In genomic region chr1:24954631-24955030, GRCh38 we compare ENCODE assay signal across 16 cellular contexts. TPM values are rescaled to one million over a fixed set of nuclear protein-coding genes. Genes with fewer than 3 reads are reported as not detected.
DNase-seq lines count a peak whose midpoint lies in the region; ATAC-seq, FAIRE-seq and TF ChIP-seq lines count a peak whose summit lies in the region.
"Had no signal": no experiment of that assay in that cellular context is flagged by ENCODE, and none has a peak within 500 bp of the region (broad histone marks: within the 10 kb centered on the region; RNA-seq: fewer than 3 reads in every experiment).

No MANE protein-coding gene starts in this region.

- no peak overlapping the region for H2AFZ ChIP-seq in OCI-LY7 (ENCODE audit: low read length)
- H2AFZ ChIP-seq in GM12878 (ENCODE audit: control insufficient read depth, low read depth, low read length): no peak overlapping the region

- no peak; the same call in 1 of the 2 replicates for TF ChIP-seq POLR2A in GM12878 (IDR thresholded peaks at IDR 0.05; ENCODE audit: low read depth, low read length)

- H3K9me3 ChIP-seq in OCI-LY7 (ENCODE audit: low read length) (no peaks in the 10 kb centered on the region), GM12878 (replicated peaks; ENCODE audit: control insufficient read depth, insufficient read depth, low read length) (no peaks in the 10 kb centered on the region)
- H3K9me3 ChIP-seq: A549, left lung, SJCRH30 had no signal

- no peaks in the 10 kb centered on the region for H3K27me3 ChIP-seq in GM12878 (replicated peaks in 1 of 2; ENCODE audit: control insufficient read depth in 2 of 2, insufficient read depth in 2 of 2, low read length in 1 of 2)

- H3K4me3 ChIP-seq in OCI-LY7 (ENCODE audit: low read depth, low read length, poor library complexity, severe bottlenecking): no peak overlapping the region
- H3K4me3 ChIP-seq in GM12878: peak overlapping the region; percentile 42
- H3K4me3 ChIP-seq: A549, left lung, SJCRH30 had no signal

- DNase-seq in activated CD4-positive, alpha-beta T cell treated with anti-CD3 and anti-CD28 coated beads for 36 hours: peak; percentile 48
- no peak for DNase-seq in activated CD4-positive, alpha-beta T cell treated with anti-CD3 and anti-CD28 coated beads for 4 hours
- DNase-seq in OCI-LY7 (ENCODE audit: low spot score) (no peak), GM12878 (ENCODE audit: low read depth, low spot score) (no peak), caudate nucleus (lab: John Stamatoyannopoulos, UW) (no peak)
- DNase-seq in stimulated activated effector memory CD8-positive, alpha-beta T cell treated with anti-CD3 and anti-CD28 coated beads, Interleukin-12 subunit alpha, Interleukin-12 subunit beta, amount 100 ng/mL, for 72 hours (ENCODE audit: low spot score in 2 of 2): no peak
- DNase-seq: hypothalamus, left lung, NCI-H1092, NCI-H2171, SJCRH30 had no signal

- H3K27ac ChIP-seq in OCI-LY7 (ENCODE audit: low read depth, low read length, poor library complexity, severe bottlenecking) (peak overlapping the region; percentile 33), GM12878 (ENCODE audit: control insufficient read depth, insufficient read depth) (peak overlapping the region; percentile 76), caudate nucleus (ENCODE audit: low read depth, low read length) (no peak overlapping the region)
- H3K27ac ChIP-seq: A549, left lung, SJCRH30 had no signal

- peak overlapping the region; percentile 60 for H3K9ac ChIP-seq in GM12878 (ENCODE audit: control insufficient read depth, insufficient read depth, low read length)

- no peaks in the 10 kb centered on the region for H3K9me3 Mint-ChIP-seq in activated CD4-positive, alpha-beta T cell treated with anti-CD3 and anti-CD28 coated beads for 36 hours (ENCODE audit: low read depth)
- no peaks in the 10 kb centered on the region for H3K9me3 Mint-ChIP-seq in stimulated activated effector memory CD8-positive, alpha-beta T cell treated with anti-CD3 and anti-CD28 coated beads, Interleukin-12 subunit alpha, Interleukin-12 subunit beta, amount 100 ng/mL, for 72 hours

- H3K79me2 ChIP-seq in OCI-LY7 (ENCODE audit: insufficient read depth, low read depth, low read length) (no peaks in the 10 kb centered on the region), GM12878 (ENCODE audit: control insufficient read depth, insufficient read depth, low read length) (peaks cover 99% of the 10 kb centered on the region)

- H3K4me1 ChIP-seq in OCI-LY7 (ENCODE audit: insufficient read depth, low read length, poor library complexity, severe bottlenecking) (peaks cover 45% of the 10 kb centered on the region), GM12878 (ENCODE audit: control insufficient read depth, insufficient read depth, low read length) (peaks cover 93% of the 10 kb centered on the region)
- H3K4me1 ChIP-seq: A549, SJCRH30 had no signal

- H4K20me1 ChIP-seq in OCI-LY7 (ENCODE audit: insufficient read depth, low read length) (peaks cover 6% of the 10 kb centered on the region), GM12878 (ENCODE audit: control insufficient read depth, insufficient read depth) (no peaks in the 10 kb centered on the region; the same call in 1 of the 2 replicates)

- no peaks in the 10 kb centered on the region for H3K27me3 Mint-ChIP-seq in activated CD4-positive, alpha-beta T cell treated with anti-CD3 and anti-CD28 coated beads for 36 hours

- TF ChIP-seq CTCF in OCI-LY7 (conservative IDR thresholded peaks at IDR 0.05; ENCODE audit: low read length): no peak
- TF ChIP-seq CTCF in GM12878 (IDR thresholded peaks at IDR 0.05 in 2 of 3, conservative IDR thresholded peaks at IDR 0.05 in 1 of 3; ENCODE audit: control insufficient read depth in 2 of 3, extremely low read depth in 1 of 3, insufficient read depth in 1 of 3, low read depth in 3 of 3, low read length in 3 of 3): no peak

- H3K4me1 Mint-ChIP-seq in activated CD4-positive, alpha-beta T cell treated with anti-CD3 and anti-CD28 coated beads for 36 hours: peaks cover 92% of the 10 kb centered on the region
- peaks cover 92% of the 10 kb centered on the region for H3K4me1 Mint-ChIP-seq in stimulated activated effector memory CD8-positive, alpha-beta T cell treated with anti-CD3 and anti-CD28 coated beads, Interleukin-12 subunit alpha, Interleukin-12 subunit beta, amount 100 ng/mL, for 72 hours

- no peak for TF ChIP-seq RAD21 in GM12878 (IDR thresholded peaks at IDR 0.05; ENCODE audit: insufficient read depth, low read depth, low read length)

- intact Hi-C loops in activated CD4-positive, alpha-beta T cell treated with anti-CD3 and anti-CD28 coated beads for 36 hours (cut with DNase I, micrococcal nuclease): loop anchor here (1.0 to 10.0 kb wide), 11 partner anchors 11 to 250 kb away; partner anchors contain the start of genes CLIC4 (in 1 of the 2) and RUNX3 (in 1 of the 2)
- intact Hi-C loops in OCI-LY7 (cut with micrococcal nuclease; ENCODE audit: unreplicated experiment): no loop called here
- intact Hi-C loops in GM12878 (cut with micrococcal nuclease; ENCODE audit: unreplicated experiment): loop anchor here (5.0 kb wide), 2 partner anchors 148 to 253 kb away; no protein-coding TSS in a partner anchor

- CTCF ChIA-PET in activated CD4-positive, alpha-beta T cell treated with anti-CD3 and anti-CD28 coated beads for 36 hours (lab: Charles Lee): interaction anchor here (1.0 to 3.7 kb wide), 4 partner anchors 22 to 83 kb away, joined by 4 to 17 read pairs (median 8); no protein-coding TSS in a partner anchor
- CTCF ChIA-PET in OCI-LY7 (lab: Charles Lee; ENCODE audit: unreplicated experiment) (interaction anchor here (1.1 kb wide), 1 partner anchor 24 kb away, joined by 4 read pairs; the partner anchor contains the start of gene RUNX3), GM12878 (lab: Yijun Ruan, JAX) (interaction anchor here (1.0 to 18.6 kb wide), 5 partner anchors 26 to 147 kb away, joined by 3 to 396 read pairs (median 5); partner anchors contain the start of gene RUNX3)

- H3K4me2 ChIP-seq in OCI-LY7 (ENCODE audit: low read length) (peak overlapping the region; percentile 52), GM12878 (ENCODE audit: control insufficient read depth, insufficient read depth) (peak overlapping the region; percentile 95)
- H3K4me2 ChIP-seq: A549 had no signal

- no peak for FAIRE-seq in GM12878 (lab: Jason Lieb, UNC)
- FAIRE-seq: A549, G401.6 had no signal

- POLR2A ChIA-PET in activated CD4-positive, alpha-beta T cell treated with anti-CD3 and anti-CD28 coated beads for 36 hours (lab: Charles Lee): no interaction called here
- POLR2A ChIA-PET in OCI-LY7 (lab: Charles Lee): interaction anchor here (0.5 to 1.0 kb wide), 3 partner anchors 64 to 390 kb away, joined by 3 read pairs; no protein-coding TSS in a partner anchor
- POLR2A ChIA-PET in GM12878 (lab: Charles Lee): interaction anchor here (0.5 to 4.3 kb wide), 9 partner anchors 9 to 79 kb away, joined by 3 to 35 read pairs (median 5); partner anchors contain the start of gene RUNX3

- 21% methylated on average over 11 of the region's 11 CpGs for WGBS in GM12878 (ENCODE audit: insufficient coverage, insufficient replicate concordance, low lambda C conversion rate, missing lambda C conversion rate)

- H3K4me3 Mint-ChIP-seq in activated CD4-positive, alpha-beta T cell treated with anti-CD3 and anti-CD28 coated beads for 36 hours: peak overlapping the region; percentile 94
- peak overlapping the region; percentile 73 for H3K4me3 Mint-ChIP-seq in stimulated activated effector memory CD8-positive, alpha-beta T cell treated with anti-CD3 and anti-CD28 coated beads, Interleukin-12 subunit alpha, Interleukin-12 subunit beta, amount 100 ng/mL, for 72 hours

- H3K9me2 ChIP-seq in OCI-LY7 (ENCODE audit: insufficient read depth, low read length): no peaks in the 10 kb centered on the region

- peaks cover 82% of the 10 kb centered on the region for H3K36me3 Mint-ChIP-seq in activated CD4-positive, alpha-beta T cell treated with anti-CD3 and anti-CD28 coated beads for 36 hours (ENCODE audit: low read depth)
- H3K36me3 Mint-ChIP-seq in stimulated activated effector memory CD8-positive, alpha-beta T cell treated with anti-CD3 and anti-CD28 coated beads, Interleukin-12 subunit alpha, Interleukin-12 subunit beta, amount 100 ng/mL, for 72 hours: peaks cover 100% of the 10 kb centered on the region

- peak; percentile 3 for ATAC-seq in activated CD4-positive, alpha-beta T cell treated with anti-CD3 and anti-CD28 coated beads for 36 hours
- ATAC-seq in GM12878 (no peak), HG03565 (IDR thresholded peaks at IDR 0.05; ENCODE audit: unreplicated experiment) (no peak), GM18861 (IDR thresholded peaks at IDR 0.05; ENCODE audit: unreplicated experiment) (no peak)
- peak; percentile 35 for ATAC-seq in stimulated activated effector memory CD8-positive, alpha-beta T cell treated with anti-CD3 and anti-CD28 coated beads, Interleukin-12 subunit alpha, Interleukin-12 subunit beta, amount 100 ng/mL, for 72 hours
- ATAC-seq: A549, left lung had no signal

- SMC1A ChIA-PET in GM12878 (lab: Charles Lee; ENCODE audit: uncharacterized antibody, unreplicated experiment): interaction anchor here (1.1 to 18.5 kb wide), 5 partner anchors 8 to 251 kb away, joined by 4 to 391 read pairs (median 33); partner anchors contain the start of gene RUNX3

- H3K36me3 ChIP-seq in OCI-LY7 (ENCODE audit: insufficient read depth, low read length) (peaks cover 7% of the 10 kb centered on the region; the same call in 1 of the 2 replicates), GM12878 (ENCODE audit: control insufficient read depth in 2 of 2, insufficient read depth in 2 of 2, low read length in 1 of 2) (peaks cover 31 to 33% of the 10 kb centered on the region in 2 experiments)
- H3K36me3 ChIP-seq: left lung, SJCRH30 had no signal

- RAD21 ChIA-PET in GM12878 (lab: Charles Lee; ENCODE audit: unreplicated experiment): interaction anchor here (1.0 to 6.4 kb wide), 8 partner anchors 9 to 106 kb away, joined by 4 to 68 read pairs (median 10); partner anchors contain the start of gene RUNX3

- in situ Hi-C loops in GM12878 (cut with MboI): no loop called here

- peak overlapping the region; percentile 99 for H3K27ac Mint-ChIP-seq in activated CD4-positive, alpha-beta T cell treated with anti-CD3 and anti-CD28 coated beads for 36 hours
- peak overlapping the region; percentile 91 for H3K27ac Mint-ChIP-seq in stimulated activated effector memory CD8-positive, alpha-beta T cell treated with anti-CD3 and anti-CD28 coated beads, Interleukin-12 subunit alpha, Interleukin-12 subunit beta, amount 100 ng/mL, for 72 hours

- BruUV-seq in OCI-LY7 (replicated peaks; lab: Mats Ljungman, UMichigan) (no TSS peak), GM12878 (replicated peaks; lab: Mats Ljungman, UMichigan) (TSS peak; percentile 1)

- no peak for TF ChIP-seq EP300 in GM12878 (IDR thresholded peaks at IDR 0.05; ENCODE audit: borderline replicate concordance in 1 of 2, control insufficient read depth in 1 of 2, low read depth in 2 of 2, low read length in 2 of 2)

RNA-seq across cellular contexts. Expression of gene RUNX3, which starts 24.6 kb away (rescaled TPM):
- 100 to 1,000 TPM; 156 to 167 TPM for total RNA-seq in activated CD4-positive, alpha-beta T cell treated with anti-CD3 and anti-CD28 coated beads for 36 hours
- 9.5 and 12.2 TPM in 2 replicates for total RNA-seq in OCI-LY7 (2014; rRNA removed; shearing (Covaris generic))
- 39.5 and 41.1 TPM in 2 replicates for total RNA-seq in OCI-LY7 (2022)
- 101 and 106 TPM in 2 replicates for total RNA-seq in GM12878 (2013; cell fraction: nucleolus; rRNA removed)
- total RNA-seq in GM12878 (2014; rRNA removed): 25.8 and 33.5 TPM in 2 replicates
- 18.4 and 19.0 TPM in 2 replicates for total RNA-seq in GM12878 (2014; rRNA removed; fragmentation: Illumina TruSeq; extraction: Trizol)
- total RNA-seq in GM12878 (2021): 148 and 151 TPM in 2 replicates
- polyA plus RNA-seq in GM12878 (2011; ENCODE audit: low read depth): 44.1 TPM
- 15.0 and 25.8 TPM in 2 replicates for polyA plus RNA-seq in GM12878 (2011; rRNA removed)
- polyA plus RNA-seq in GM12878 (2011; cell fraction: cytosol; rRNA removed): 45.6 and 51.9 TPM in 2 replicates
- polyA plus RNA-seq in GM12878 (2011; cell fraction: nucleus; rRNA removed): 72.8 and 112 TPM in 2 replicates
- 91.6 and 104 TPM in 2 replicates for polyA plus RNA-seq in GM12878 (2012)
- polyA plus RNA-seq in GM12878 (2014; fragmentation: Illumina TruSeq; extraction: Trizol): 48.8 and 61.7 TPM in 2 replicates
- polyA plus RNA-seq in GM12878 (2014; fragmentation: Nextera tagmentation; extraction: Ambion mirVana): 10 to 100 TPM; 21.6 to 26.3 TPM
- polyA plus RNA-seq in GM12878 (2014; rRNA removed): 64.7 and 79.6 TPM in 2 replicates
- polyA plus RNA-seq in GM12878 (2016; fragmentation: Nextera tagmentation; extraction: Ambion mirVana): 10 to 100 TPM; 29.3 to 34.0 TPM
- polyA minus RNA-seq in GM12878 (2011; rRNA and poly(A)+ RNA removed): 20.0 and 31.7 TPM in 2 replicates
- 30.6 and 47.6 TPM in 2 replicates for polyA minus RNA-seq in GM12878 (2011; cell fraction: cytosol; rRNA and poly(A)+ RNA removed)
- polyA minus RNA-seq in GM12878 (2011; cell fraction: nucleus; rRNA and poly(A)+ RNA removed): 30.8 and 46.2 TPM in 2 replicates
- total RNA-seq: myocyte had no signal

Comparison
In these comparisons a context has a peak if more than half of its experiments do, and no peak if none do; other contexts are left out.
1. ATAC-seq: peak in activated CD4-positive, alpha-beta T cell treated with anti-CD3 and anti-CD28 coated beads for 36 hours (single experiment) and stimulated activated effector memory CD8-positive, alpha-beta T cell treated with anti-CD3 and anti-CD28 coated beads, Interleukin-12 subunit alpha, Interleukin-12 subunit beta, amount 100 ng/mL, for 72 hours (single experiment); none in GM12878 (single experiment), HG03565 (single experiment) and GM18861 (single experiment).